33 cellular contexts compared by ENCODE assay signal in genomic region chr1:162150112-162150511, GRCh38.
"Had no signal": no experiment of that assay in that cellular context is flagged by ENCODE, and none has a peak within 500 bp of the region (broad histone marks: within the 10 kb centered on the region; RNA-seq: fewer than 3 reads in every experiment).

No MANE protein-coding gene starts in this region.

- FAIRE-seq: astrocyte, bronchial epithelial cell had no signal

- H3K27me3 ChIP-seq: adrenal gland, ascending aorta, body of pancreas, brain microvascular endothelial cell, breast epithelium, cardiac muscle cell had no signal

- H3K4me1 ChIP-seq: adrenal gland, ascending aorta had no signal

- H3K27ac ChIP-seq: adrenal gland, ascending aorta, body of pancreas, brain microvascular endothelial cell, breast epithelium, cardiac muscle cell had no signal

- H3K9me3 ChIP-seq: adrenal gland, body of pancreas, breast epithelium had no signal

- ATAC-seq: activated naive CD4-positive, alpha-beta T cell treated with anti-CD3 and anti-CD28 coated beads, Interleukin-2, amount 50 U/mL, for 72 hours; activated naive CD8-positive, alpha-beta T cell treated with anti-CD3 and anti-CD28 coated beads, Interleukin-2, amount 50 U/mL, for 24 hours; activated T-cell treated with anti-CD3 and anti-CD28 coated beads, Interleukin-2, amount 50 U/mL, for 4 hours; activated T-cell treated with anti-CD3 and anti-CD28 coated beads, Interleukin-2, amount 50 U/mL, for 72 hours; activated T-helper 17 cell treated with anti-CD3 and anti-CD28 coated beads, Interleukin-2, amount 50 U/mL, for 72 hours; body of pancreas had no signal

- DNase-seq: activated effector memory CD4-positive, alpha-beta T cell treated with anti-CD3 and anti-CD28 coated beads, Interleukin-2, amount 50 U/mL, for 16 hours; activated effector memory CD4-positive, alpha-beta T cell treated with Interleukin-2 at 50 U/mL for 16 hours; activated gamma-delta T cell; activated gamma-delta T cell treated with Interleukin-2 at 50 U/mL for 16 hours; activated naive CD4-positive, alpha-beta T cell; activated naive CD4-positive, alpha-beta T cell treated with anti-CD3 and anti-CD28 coated beads for 36 hours; activated naive CD4-positive, alpha-beta T cell treated with anti-CD3 and anti-CD28 coated beads, Interleukin-2, amount 10 ng/mL, durations not matched to agents 7 days and 5 days; activated naive CD4-positive, alpha-beta T cell treated with anti-CD3 and anti-CD28 coated beads, Interleukin-2, amount 50 U/mL, for 16 hours; activated naive CD4-positive, alpha-beta T cell treated with Interleukin-2 at 50 U/mL for 16 hours; activated naive CD8-positive, alpha-beta T cell treated with anti-CD3 and anti-CD28 coated beads for 36 hours; activated naive CD8-positive, alpha-beta T cell treated with anti-CD3 and anti-CD28 coated beads, Interleukin-2, amount 10 ng/mL, durations not matched to agents 7 days and 5 days; activated naive CD8-positive, alpha-beta T cell treated with anti-CD3 and anti-CD28 coated beads, Interleukin-2, amount 50 U/mL, for 24 hours; activated T-cell treated with anti-CD3 and anti-CD28 coated beads, Interleukin-2, amount 50 U/mL, for 24 hours; activated T-cell treated with anti-CD3 and anti-CD28 coated beads, Interleukin-2, amount 50 U/mL, for 4 hours; activated T-cell treated with anti-CD3 and anti-CD28 coated beads, Interleukin-2, amount 50 U/mL, for 48 hours; activated T-cell treated with anti-CD3 and anti-CD28 coated beads, Interleukin-2, amount 50 U/mL, for 72 hours; adrenal gland; amniotic stem cell; amygdala; anterior cingulate cortex; aorta; body of pancreas; brain microvascular endothelial cell; caudate nucleus; central memory CD4-positive, alpha-beta T cell; cerebellar nuclear complex had no signal

- H3K36me3 ChIP-seq: adrenal gland, ascending aorta, brain microvascular endothelial cell, breast epithelium, cardiac muscle cell had no signal

- H3K4me3 ChIP-seq: adrenal gland, ascending aorta, body of pancreas, breast epithelium, cardiac muscle cell had no signal
